Comparison of ENCODE assay signal across 13 cellular contexts in the genomic region with DNA sequence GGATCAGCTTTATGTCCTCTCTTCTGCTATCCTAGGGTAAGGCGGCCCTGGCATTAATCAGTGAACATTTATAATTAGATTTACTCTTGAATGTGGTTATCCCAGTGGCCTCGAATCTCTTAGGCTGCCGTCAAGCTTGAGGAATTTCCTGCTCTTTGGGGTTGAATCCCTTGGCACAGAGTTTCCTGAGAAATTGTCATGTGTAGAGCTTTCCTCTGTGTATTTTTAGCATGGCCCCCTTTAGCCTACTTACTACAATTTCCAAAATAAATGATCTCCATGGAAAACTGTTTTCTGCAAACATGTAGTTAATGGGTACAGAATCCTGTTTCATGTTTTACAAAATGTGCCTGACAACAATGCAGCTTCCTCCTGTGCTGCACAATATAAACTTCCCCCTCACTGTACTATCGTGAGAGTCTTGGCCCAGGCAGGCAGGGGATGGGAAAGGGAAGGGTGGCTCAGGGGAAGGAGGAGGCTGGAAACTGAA. TPM values are rescaled to one million over a fixed set of nuclear protein-coding genes. Genes with fewer than 3 reads are reported as not detected.
DNase-seq lines count a peak whose midpoint lies in the region; ATAC-seq, FAIRE-seq and TF ChIP-seq lines count a peak whose summit lies in the region.
"Had no signal": no experiment of that assay in that cellular context is flagged by ENCODE, and none has a peak within 500 bp of the region (broad histone marks: within the 10 kb centered on the region; RNA-seq: fewer than 3 reads in every experiment).

No MANE protein-coding gene starts in this region.

- intact Hi-C loops in left cardiac atrium (cut with DNase I), result no loop called here

- H3K9me3 ChIP-seq in skeletal muscle satellite cell (replicated peaks; ENCODE audit: low read length), result no peaks in the 10 kb centered on the region
- H3K9me3 ChIP-seq: BE2C had no signal

- ATAC-seq in left cardiac atrium, result peak; percentile 62 to 81
- ATAC-seq: activated T-cell treated with anti-CD3 and anti-CD28 coated beads, Interleukin-2, amount 50 U/mL, for 72 hours had no signal

- H3K9ac ChIP-seq in skeletal muscle satellite cell (ENCODE audit: low read depth, low read length), result peak overlapping the region; percentile 18

- H3K27me3 ChIP-seq in skeletal muscle satellite cell (ENCODE audit: control insufficient read depth, insufficient read depth, low read length), result no peaks in the 10 kb centered on the region
- H3K27me3 ChIP-seq: BE2C had no signal

- no peak overlapping the region for H3K4me3 ChIP-seq in choroid plexus epithelial cell (ENCODE audit: low read depth, low read length)
- H3K4me3 ChIP-seq in skeletal muscle satellite cell (ENCODE audit: low read length), result no peak overlapping the region

- TF ChIP-seq POLR2A in GM12892 (IDR thresholded peaks at IDR 0.05; ENCODE audit: low read depth, low read length), result no peak

- no peak for FAIRE-seq in GM12892 (lab: Jason Lieb, UNC)

- peaks cover 13% of the 10 kb centered on the region for H3K36me3 ChIP-seq in skeletal muscle satellite cell (ENCODE audit: insufficient read depth, low read length)

- H3K4me2 ChIP-seq in skeletal muscle satellite cell (ENCODE audit: low read length), result peak overlapping the region; percentile 61

- TF ChIP-seq CTCF in choroid plexus epithelial cell (conservative IDR thresholded peaks at IDR 0.05; ENCODE audit: low read depth, low read length), result no peak

- peaks cover 20% of the 10 kb centered on the region for H3K4me1 ChIP-seq in skeletal muscle satellite cell (ENCODE audit: control insufficient read depth, insufficient read depth, low read length)

- DNase-seq in EH (ENCODE audit: low read depth) (peak; percentile 85), choroid plexus epithelial cell (ENCODE audit: low read depth) (peak; percentile 74), left cardiac atrium (no peak), NCI-H1417 (lab: John Stamatoyannopoulos, UW) (no peak), NCI-H187 (lab: John Stamatoyannopoulos, UW) (no peak), NCI-H82 treated with DMSO at 0.1 percent for 48 hours (lab: John Stamatoyannopoulos, UW; ENCODE audit: unreplicated experiment) (no peak), GM12892 (ENCODE audit: insufficient read length) (no peak)
- DNase-seq: activated CD4-positive, alpha-beta T cell treated with anti-CD3 and anti-CD28 coated beads, Interleukin-2, amount 50 U/mL, for 4 hours; activated T-cell treated with anti-CD3 and anti-CD28 coated beads, Interleukin-2, amount 50 U/mL, for 72 hours; NCI-H2081 treated with DMSO at 0.1 percent for 48 hours; stimulated activated CD4-positive, alpha-beta T cell treated with anti-CD3 and anti-CD28 coated beads, Interleukin-2, amount 100 ng/mL, for 24 hours had no signal

RNA-seq across cellular contexts. Expression of a gene that starts 18.1 kb away (rescaled TPM):
- 1 to 10 TPM in 1 of 2 donors, under 1 TPM in 1; 0.42 to 2.9 TPM for total RNA-seq in left cardiac atrium
- 10.4 and 12.9 TPM in 2 replicates for total RNA-seq in skeletal muscle satellite cell (2012; rRNA removed)
- 29.0 TPM for polyA plus RNA-seq in GM12892 (2012; ENCODE audit: missing spikeins)

RNA-seq across cellular contexts. Expression of a gene that starts 28.5 kb away (rescaled TPM):
- 1 to 10 TPM; 1.4 to 2.1 TPM for total RNA-seq in left cardiac atrium
- 0.51 and 0.87 TPM in 2 replicates for total RNA-seq in skeletal muscle satellite cell (2012; rRNA removed)
- 11.7 TPM for polyA plus RNA-seq in GM12892 (2012; ENCODE audit: missing spikeins)

RNA-seq across cellular contexts. Expression of a gene that starts 48.3 kb away (rescaled TPM):
- total RNA-seq in left cardiac atrium, result 10 to 100 TPM; 51.6 to 61.5 TPM
- total RNA-seq in skeletal muscle satellite cell (2012; rRNA removed), result 36.2 and 37.4 TPM in 2 replicates
- polyA plus RNA-seq in GM12892 (2012; ENCODE audit: missing spikeins), result 79.0 TPM

Comparison
In these comparisons a context has a peak if more than half of its experiments do, and no peak if none do; other contexts are left out.
1. DNase-seq: peak in EH (single experiment) and choroid plexus epithelial cell (single experiment); none in left cardiac atrium (single experiment), NCI-H1417 (0 of 3), NCI-H187 (0 of 2), NCI-H82 treated with DMSO at 0.1 percent for 48 hours (single experiment) and GM12892 (single experiment).